ENCODE assay signal across 14 cellular contexts in the genomic region with DNA sequence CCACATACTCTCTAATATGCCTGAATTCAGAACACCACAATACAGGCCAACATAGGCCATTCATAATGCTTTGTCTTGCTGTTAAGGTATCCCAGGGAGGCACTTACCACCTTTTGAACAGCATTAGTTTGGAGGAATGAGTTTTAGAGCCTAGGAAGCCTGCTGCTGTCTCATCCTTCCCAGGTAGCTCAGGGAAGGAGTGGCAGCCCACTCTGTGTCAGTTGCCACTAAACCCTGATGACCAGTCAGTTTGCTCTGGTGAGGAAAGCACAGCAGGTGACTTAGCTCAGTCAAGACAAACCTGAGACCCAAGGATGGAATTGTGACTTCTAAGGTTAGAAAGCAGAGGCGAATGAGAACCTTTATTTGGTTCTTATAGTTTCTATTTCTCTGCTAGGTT.
A peak's percentile ranks its signal among the peaks of the same experiment; 100 is the strongest.
DNase-seq lines count a peak whose midpoint lies in the region; ATAC-seq, FAIRE-seq and TF ChIP-seq lines count a peak whose summit lies in the region.
"Had no signal": no experiment of that assay in that cellular context is flagged by ENCODE, and none has a peak within 500 bp of the region (broad histone marks: within the 10 kb centered on the region; RNA-seq: fewer than 3 reads in every experiment).

No MANE protein-coding gene starts in this region.

- TF ChIP-seq POLR2A in H1 (IDR thresholded peaks at IDR 0.05; ENCODE audit: control extremely low read depth in 1 of 2, low read depth in 2 of 2, low read length in 2 of 2), result no peak
- TF ChIP-seq POLR2A in suprapubic skin (IDR thresholded peaks at IDR 0.05), result no peak

- no peak overlapping the region for H2BK20ac ChIP-seq in H1 (ENCODE audit: low read length)

- H2AFZ ChIP-seq in GM23338 (peak overlapping the region; percentile 95), H1 (ENCODE audit: low read length) (peak overlapping the region; percentile 82)

- H3K27ac ChIP-seq in GM23338 (ENCODE audit: low read depth) (peak overlapping the region; percentile 78; the same call in 1 of the 2 replicates), H1 (ENCODE audit: low read depth, low read length) (no peak overlapping the region), mesendoderm (ENCODE audit: low read depth, low read length) (no peak overlapping the region), suprapubic skin (no peak overlapping the region)
- H3K27ac ChIP-seq: BLaER1 treated with 17β-estradiol and CSF1 and Interleukin-3, amounts not matched to agents 10 nM and 100 nM; HL-60 had no signal

- H3K79me2 ChIP-seq in GM23338 (replicated peaks; ENCODE audit: insufficient read depth) (no peaks in the 10 kb centered on the region), H1 (ENCODE audit: control insufficient read depth in 1 of 2, insufficient read depth in 2 of 2, low read length in 2 of 2) (no peaks in the 10 kb centered on the region), mesendoderm (ENCODE audit: control insufficient read depth, insufficient read depth, low read length) (no peaks in the 10 kb centered on the region)

- CTCF ChIA-PET in H1 (lab: Charles Lee; ENCODE audit: partially characterized antibody), result interaction anchor here (1.0 to 1.2 kb wide), 2 partner anchors 70 to 556 kb away, joined by 3 to 4 read pairs; no protein-coding TSS in a partner anchor

- peaks cover 18% of the 10 kb centered on the region; the same call in 2 of the 3 replicates for H3K4me1 Mint-ChIP-seq in GM23338
- H3K4me1 Mint-ChIP-seq: B cell; CD4-positive, CD25-positive, alpha-beta regulatory T cell; CD8-positive, alpha-beta memory T cell had no signal

- H3K9me3 Mint-ChIP-seq in GM23338, result no peaks in the 10 kb centered on the region
- H3K9me3 Mint-ChIP-seq: CD4-positive, CD25-positive, alpha-beta regulatory T cell; CD8-positive, alpha-beta memory T cell had no signal

- H3K36me3 ChIP-seq in GM23338 (ENCODE audit: insufficient read depth) (no peaks in the 10 kb centered on the region), H1 (ENCODE audit: control insufficient read depth in 2 of 4, insufficient read depth in 4 of 4, low read length in 3 of 4) (no peaks in the 10 kb centered on the region), mesendoderm (ENCODE audit: control insufficient read depth, insufficient read depth, low read length) (no peaks in the 10 kb centered on the region), suprapubic skin (no peaks in the 10 kb centered on the region)
- H3K36me3 ChIP-seq: BLaER1 treated with 17β-estradiol and CSF1 and Interleukin-3, amounts not matched to agents 10 nM and 100 nM had no signal

- peak; percentile 73 for ATAC-seq in GM23338
- ATAC-seq in HG03457 (IDR thresholded peaks at IDR 0.05; ENCODE audit: unreplicated experiment), result no peak

- H3K79me1 ChIP-seq in H1 (ENCODE audit: low read depth, low read length), result no peaks in the 10 kb centered on the region
- H3K79me1 ChIP-seq in mesendoderm (ENCODE audit: low read length), result no peaks in the 10 kb centered on the region

- no peak overlapping the region; the same call in 1 of the 2 replicates for H2BK12ac ChIP-seq in H1 (ENCODE audit: low read depth, low read length)

- no peak overlapping the region; the same call in 1 of the 2 replicates for H2AK5ac ChIP-seq in H1 (ENCODE audit: low read depth, low read length)
- H2AK5ac ChIP-seq in mesendoderm (ENCODE audit: low read length), result no peak overlapping the region

- H2BK120ac ChIP-seq in H1 (replicated peaks; ENCODE audit: low read depth, low read length) (no peak overlapping the region), mesendoderm (ENCODE audit: low read depth, low read length) (no peak overlapping the region)

- 87% methylated on average over 1 of the region's 1 CpG; no CpG with 5 or more reads in 1 of the 2 experiments for WGBS in H1 (ENCODE audit: extremely low coverage in 1 of 2, insufficient coverage in 1 of 2, insufficient read length in 1 of 2, insufficient replicate concordance in 2 of 2, low coverage in 1 of 2, low lambda C conversion rate in 2 of 2, missing lambda C conversion rate in 1 of 2), 2 experiments
- no CpG with 5 or more reads among the region's 1 CpG for WGBS in mesendoderm (ENCODE audit: extremely low coverage, insufficient coverage, low lambda C conversion rate)
- 92% methylated on average over 1 of the region's 1 CpG for WGBS in suprapubic skin

- FAIRE-seq in H1 (lab: Jason Lieb, UNC), result peak; percentile 36

- H3K27me3 ChIP-seq in GM23338 (ENCODE audit: insufficient read depth) (no peaks in the 10 kb centered on the region), H1 (replicated peaks in 1 of 4; ENCODE audit: control insufficient read depth in 3 of 4, extremely low read depth in 1 of 4, insufficient read depth in 3 of 4, low read length in 3 of 4) (no peaks in the 10 kb centered on the region), mesendoderm (ENCODE audit: insufficient read depth, low read length, poor library complexity) (no peaks in the 10 kb centered on the region), suprapubic skin (no peaks in the 10 kb centered on the region)
- H3K27me3 ChIP-seq: BLaER1 treated with 17β-estradiol and CSF1 and Interleukin-3, amounts not matched to agents 10 nM and 100 nM had no signal

- H4K20me1 ChIP-seq in GM23338 (replicated peaks; ENCODE audit: insufficient read depth) (no peaks in the 10 kb centered on the region), H1 (replicated peaks in 1 of 2; ENCODE audit: control insufficient read depth in 1 of 2, insufficient read depth in 2 of 2, low read length in 2 of 2) (no peaks in the 10 kb centered on the region)
- H4K20me1 ChIP-seq: BLaER1 treated with 17β-estradiol and CSF1 and Interleukin-3, amounts not matched to agents 10 nM and 100 nM had no signal

- H3K27ac Mint-ChIP-seq in GM23338, result peak overlapping the region; percentile 32
- H3K27ac Mint-ChIP-seq: B cell; CD4-positive, CD25-positive, alpha-beta regulatory T cell; CD8-positive, alpha-beta memory T cell had no signal

- no peak for TF ChIP-seq RAD21 in H1 (IDR thresholded peaks at IDR 0.05 in 1 of 2, conservative IDR thresholded peaks at IDR 0.05 in 1 of 2; ENCODE audit: low read depth in 2 of 2, low read length in 2 of 2)

- H3K4me1 ChIP-seq in GM23338 (ENCODE audit: insufficient read depth), result peaks cover 20% of the 10 kb centered on the region
- H3K4me1 ChIP-seq in H1 (replicated peaks in 1 of 4; ENCODE audit: control insufficient read depth in 3 of 4, insufficient read depth in 4 of 4, low read length in 3 of 4), result peaks cover 0 to 11% (median 5%) of the 10 kb centered on the region in 4 experiments; a peak in 4 of 7 replicates
- H3K4me1 ChIP-seq in mesendoderm (ENCODE audit: control insufficient read depth, low read depth, low read length), result no peaks in the 10 kb centered on the region
- H3K4me1 ChIP-seq in suprapubic skin, result peaks cover 7% of the 10 kb centered on the region

- TF ChIP-seq CTCF in GM23338 (conservative IDR thresholded peaks at IDR 0.05; ENCODE audit: low read depth in 2 of 2) (no peak), H1 (IDR thresholded peaks at IDR 0.05; ENCODE audit: control extremely low read depth in 1 of 3, insufficient read depth in 1 of 3, low read depth in 1 of 3, low read length in 3 of 3) (no peak), suprapubic skin (IDR thresholded peaks at IDR 0.05) (no peak)

- H3K36me3 Mint-ChIP-seq in GM23338 (ENCODE audit: low read depth), result no peaks in the 10 kb centered on the region
- H3K36me3 Mint-ChIP-seq: CD4-positive, CD25-positive, alpha-beta regulatory T cell; CD8-positive, alpha-beta memory T cell had no signal

- H3K4ac ChIP-seq in H1 (replicated peaks; ENCODE audit: insufficient read length, low read depth, low read length) (no peak overlapping the region), mesendoderm (ENCODE audit: low read depth, low read length) (no peak overlapping the region)

- H3K4me3 Mint-ChIP-seq in GM23338, result no peak overlapping the region
- H3K4me3 Mint-ChIP-seq: B cell; CD4-positive, CD25-positive, alpha-beta regulatory T cell; CD8-positive, alpha-beta memory T cell had no signal

- H3K4me3 ChIP-seq in GM23338, result no peak overlapping the region
- H3K4me3 ChIP-seq in H1 (ENCODE audit: extremely low read depth in 1 of 4, insufficient read depth in 2 of 4, low read depth in 3 of 4, low read length in 4 of 4), result no peak overlapping the region
- H3K4me3 ChIP-seq in mesendoderm (ENCODE audit: low read length), result no peak overlapping the region
- H3K4me3 ChIP-seq in suprapubic skin, result no peak overlapping the region
- H3K4me3 ChIP-seq: BLaER1 treated with 17β-estradiol and CSF1 and Interleukin-3, amounts not matched to agents 10 nM and 100 nM had no signal

- no peak overlapping the region for H4K91ac ChIP-seq in H1 (replicated peaks; ENCODE audit: insufficient read length, low read length)

- H3K23ac ChIP-seq in H1 (ENCODE audit: insufficient read length) (no peak overlapping the region), mesendoderm (ENCODE audit: low read length) (no peak overlapping the region)

- no peak overlapping the region for H3K9ac ChIP-seq in H1 (replicated peaks in 1 of 4; ENCODE audit: extremely low read depth in 1 of 4, low read depth in 3 of 4, low read length in 3 of 4)
- no peak overlapping the region for H3K9ac ChIP-seq in mesendoderm (ENCODE audit: low read length)
- H3K9ac ChIP-seq: BLaER1 treated with 17β-estradiol and CSF1 and Interleukin-3, amounts not matched to agents 10 nM and 100 nM had no signal

- H2BK5ac ChIP-seq in H1 (ENCODE audit: low read depth, low read length), result no peak overlapping the region
- H2BK5ac ChIP-seq in mesendoderm (ENCODE audit: low read length), result no peak overlapping the region

- H3K23me2 ChIP-seq in H1 (ENCODE audit: low read depth, low read length), result no peaks in the 10 kb centered on the region

- no peak for TF ChIP-seq EP300 in H1 (IDR thresholded peaks at IDR 0.05; ENCODE audit: borderline replicate concordance in 1 of 2, low read depth in 2 of 2, low read length in 2 of 2)
- TF ChIP-seq EP300 in suprapubic skin (IDR thresholded peaks at IDR 0.05), result no peak

- no peaks in the 10 kb centered on the region for H3F3A ChIP-seq in GM23338 (replicated peaks; ENCODE audit: low read depth)

- H2BK15ac ChIP-seq in H1 (ENCODE audit: low read length), result 0 out of 2 replicates have a peak overlapping the region, but pooled peaks have one; percentile 83
- H2BK15ac ChIP-seq in mesendoderm (replicated peaks; ENCODE audit: low read depth), result no peak overlapping the region

- no peak overlapping the region for H4K8ac ChIP-seq in H1 (ENCODE audit: extremely low read depth, insufficient read depth, low read length)
- H4K8ac ChIP-seq in mesendoderm (ENCODE audit: low read depth, low read length), result no peak overlapping the region

- no peak overlapping the region for H3K18ac ChIP-seq in H1 (ENCODE audit: extremely low read depth, low read length)
- no peak overlapping the region for H3K18ac ChIP-seq in mesendoderm (ENCODE audit: low read length)

- no peak overlapping the region for H4K5ac ChIP-seq in H1 (ENCODE audit: insufficient read length, low read depth, low read length)
- no peak overlapping the region for H4K5ac ChIP-seq in mesendoderm (ENCODE audit: low read length)

- H3K56ac ChIP-seq in H1 (replicated peaks; ENCODE audit: insufficient read length, low read depth, low read length) (no peak overlapping the region), mesendoderm (ENCODE audit: low read length) (no peak overlapping the region)

- H3K27me3 Mint-ChIP-seq in GM23338 (ENCODE audit: insufficient read depth, low read depth, poor library complexity), result no peaks in the 10 kb centered on the region
- H3K27me3 Mint-ChIP-seq: B cell; CD4-positive, CD25-positive, alpha-beta regulatory T cell; CD8-positive, alpha-beta memory T cell had no signal

- DNase-seq in GM23338 (ENCODE audit: low spot score) (no peak), H1 (ENCODE audit: low read depth in 1 of 2, low spot score in 2 of 2) (no peak), mesendoderm (peak; percentile 22), suprapubic skin (ENCODE audit: low spot score in 2 of 2) (no peak), NCI-H1105 treated with DMSO at 0.1 percent for 48 hours (lab: John Stamatoyannopoulos, UW) (no peak)
- DNase-seq: CD4-positive, CD25-positive, alpha-beta regulatory T cell; CD8-positive, alpha-beta memory T cell; COR-L47; GDM1; HCEC 1CT had no signal

- peaks cover 2% of the 10 kb centered on the region; the same call in 1 of the 2 replicates for H3K9me2 ChIP-seq in GM23338 (ENCODE audit: insufficient read depth)

- POLR2A ChIA-PET in H1 (lab: Charles Lee; ENCODE audit: partially characterized antibody), result no interaction called here

- H3K14ac ChIP-seq in H1 (ENCODE audit: insufficient read length), result no peak overlapping the region

- H3K9me3 ChIP-seq in H1 (ENCODE audit: insufficient read depth in 2 of 2, low read depth in 1 of 2, low read length in 1 of 2), result no peaks in the 10 kb centered on the region
- H3K9me3 ChIP-seq in suprapubic skin, result no peaks in the 10 kb centered on the region
- H3K9me3 ChIP-seq: BLaER1 treated with 17β-estradiol and CSF1 and Interleukin-3, amounts not matched to agents 10 nM and 100 nM had no signal

- H3K4me2 ChIP-seq in GM23338 (peak overlapping the region; percentile 43; the same call in 1 of the 2 replicates), H1 (ENCODE audit: insufficient read depth in 1 of 2, low read depth in 2 of 2, low read length in 2 of 2) (no peak overlapping the region; a peak in 1 of 4 replicates), mesendoderm (ENCODE audit: low read length) (no peak overlapping the region)
- H3K4me2 ChIP-seq: BLaER1 treated with 17β-estradiol and CSF1 and Interleukin-3, amounts not matched to agents 10 nM and 100 nM had no signal
